ENCODE assay signal across 25 cellular contexts in genomic region chr5:123943136-123943535, GRCh38.
"Had no signal": no experiment of that assay in that cellular context is flagged by ENCODE, and none has a peak within 500 bp of the region (broad histone marks: within the 10 kb centered on the region; RNA-seq: fewer than 3 reads in every experiment).

No MANE protein-coding gene starts in this region.

- H3K27ac Mint-ChIP-seq: dendritic cell treated with granulocyte-macrophage colony-stimulating factor and Interleukin-4, amounts not matched to agents 40 ng/mL and 50 ng/mL, for 4 days; effector memory CD8-positive, alpha-beta T cell; endodermal cell; mesothelial cell of epicardium; naive B cell had no signal

- ATAC-seq: effector memory CD8-positive, alpha-beta T cell; esophagus mucosa; gastrocnemius medialis; heart right ventricle; left cardiac atrium; left lung; left ventricle myocardium superior; lower lobe of right lung; mucosa of descending colon had no signal

- H3K27me3 Mint-ChIP-seq: dendritic cell treated with granulocyte-macrophage colony-stimulating factor and Interleukin-4, amounts not matched to agents 40 ng/mL and 50 ng/mL, for 4 days; effector memory CD8-positive, alpha-beta T cell had no signal

- H3K4me1 ChIP-seq: colonic mucosa, esophagus squamous epithelium, gastrocnemius medialis, heart right ventricle, left lung, lower lobe of right lung had no signal

- H3K4me3 Mint-ChIP-seq: dendritic cell treated with granulocyte-macrophage colony-stimulating factor and Interleukin-4, amounts not matched to agents 40 ng/mL and 50 ng/mL, for 4 days; effector memory CD8-positive, alpha-beta T cell; endodermal cell; mesothelial cell of epicardium; naive B cell had no signal

- H3K36me3 ChIP-seq: colonic mucosa, esophagus squamous epithelium, gastrocnemius medialis, heart right ventricle, left lung, lower lobe of right lung had no signal

- H3K9me3 ChIP-seq: colonic mucosa, gastrocnemius medialis had no signal

- H3K27me3 ChIP-seq: colonic mucosa, esophagus squamous epithelium, gastrocnemius medialis, heart right ventricle, left lung had no signal

- H3K4me3 ChIP-seq: colonic mucosa, esophagus squamous epithelium, gastrocnemius medialis, heart right ventricle, left lung, lower lobe of right lung, mucosa of descending colon had no signal

- H3K27ac ChIP-seq: colonic mucosa, epithelial cell of prostate, esophagus squamous epithelium, gastrocnemius medialis, heart right ventricle, left lung, lower lobe of right lung had no signal

- DNase-seq: colonic mucosa; cortex of kidney; effector CD8-positive, alpha-beta T cell; effector memory CD8-positive, alpha-beta T cell; endodermal cell; erythroblast; esophagus squamous epithelium; foreskin fibroblast; foreskin melanocyte; gastrocnemius medialis; glutamatergic neuron; head of caudate nucleus; heart right ventricle; hippocampal formation; left cardiac atrium; left lung; left ventricle myocardium superior; lower lobe of right lung; mesenchymal stem cell; mucosa of descending colon; naive B cell had no signal
